In genomic region chr11:34303028-34303427, GRCh38 we compare ENCODE assay signal across 18 cellular contexts. TPM values are rescaled to one million over a fixed set of nuclear protein-coding genes. Genes with fewer than 3 reads are reported as not detected.
DNase-seq lines count a peak whose midpoint lies in the region; ATAC-seq and TF ChIP-seq lines count a peak whose summit lies in the region.
"Had no signal": no experiment of that assay in that cellular context is flagged by ENCODE, and none has a peak within 500 bp of the region (broad histone marks: within the 10 kb centered on the region; RNA-seq: fewer than 3 reads in every experiment).

No MANE protein-coding gene starts in this region.

- TF ChIP-seq CTCF in foreskin fibroblast (IDR thresholded peaks at IDR 0.05; ENCODE audit: low read depth, low read length) (no peak), dorsolateral prefrontal cortex (IDR thresholded peaks at IDR 0.05 in 54 of 56, conservative IDR thresholded peaks at IDR 0.05 in 2 of 56; ENCODE audit: low read depth in 1 of 56, partially characterized antibody in 56 of 56) (no peak)

- peak overlapping the region; percentile 8 for H2BK5ac ChIP-seq in mesendoderm (ENCODE audit: low read length)

- no CpG with 5 or more reads among the region's 3 CpGs for WGBS in mesendoderm (ENCODE audit: extremely low coverage, insufficient coverage, low lambda C conversion rate)

- intact Hi-C loops in dorsolateral prefrontal cortex (cut with DNase I) = no loop called here

- H3K4ac ChIP-seq in mesendoderm (ENCODE audit: low read depth, low read length) = no peak overlapping the region

- H3K18ac ChIP-seq in mesendoderm (ENCODE audit: low read length) = no peak overlapping the region

- DNase-seq in SJCRH30 = no peak
- DNase-seq in mesendoderm = no peak
- no peak for DNase-seq in NCI-H2227 treated with DMSO at 0.1 percent for 48 hours (lab: John Stamatoyannopoulos, UW)
- no peak for DNase-seq in foreskin fibroblast
- DNase-seq in dorsolateral prefrontal cortex = no peak
- DNase-seq in T1000 (lab: John Stamatoyannopoulos, UW) = no peak
- DNase-seq: activated CD4-positive, alpha-beta T cell treated with anti-CD3 and anti-CD28 coated beads, Interleukin-2, amount 50 U/mL, for 48 hours; activated T-cell treated with anti-CD3 and anti-CD28 coated beads, Interleukin-2, amount 50 U/mL, for 4 hours; CD8-positive, alpha-beta memory T cell; NCI-H1048; NCI-H774; Peyer's patch; retina; uterus had no signal

- no peak overlapping the region for H2BK120ac ChIP-seq in mesendoderm (ENCODE audit: low read depth, low read length)

- peak overlapping the region; percentile 50 for H3K56ac ChIP-seq in mesendoderm (ENCODE audit: low read length)

- no peaks in the 10 kb centered on the region for H3K9me3 ChIP-seq in SJCRH30 (replicated peaks)
- H3K9me3 ChIP-seq: Peyer's patch, uterus had no signal

- H2AK5ac ChIP-seq in mesendoderm (ENCODE audit: low read length) = no peak overlapping the region

- H3K4me1 ChIP-seq in ACC112 (ENCODE audit: control insufficient read depth, insufficient read depth, low read length, unreplicated experiment) (peaks cover 27% of the 10 kb centered on the region), SJCRH30 (peaks cover 9% of the 10 kb centered on the region), mesendoderm (ENCODE audit: control insufficient read depth, low read depth, low read length) (peaks cover 16% of the 10 kb centered on the region)
- H3K4me1 ChIP-seq: Peyer's patch, uterus had no signal

- H3K36me3 ChIP-seq in ACC112 (ENCODE audit: insufficient read depth, low read length) (no peaks in the 10 kb centered on the region), SJCRH30 (no peaks in the 10 kb centered on the region), mesendoderm (ENCODE audit: control insufficient read depth, insufficient read depth, low read length) (no peaks in the 10 kb centered on the region)
- H3K36me3 ChIP-seq: neural progenitor cell, Peyer's patch, uterus had no signal

- H3K4me3 ChIP-seq in ACC112 (ENCODE audit: low read depth, low read length) (no peak overlapping the region), SJCRH30 (no peak overlapping the region), mesendoderm (ENCODE audit: low read length) (no peak overlapping the region), foreskin fibroblast (ENCODE audit: low read depth in 1 of 2, low read length in 2 of 2) (no peak overlapping the region), dorsolateral prefrontal cortex (no peak overlapping the region)
- H3K4me3 ChIP-seq: neural progenitor cell, Peyer's patch, uterus had no signal

- no peak overlapping the region for H3K23ac ChIP-seq in mesendoderm (ENCODE audit: low read length)

- H3K9ac ChIP-seq in mesendoderm (ENCODE audit: low read length) = no peak overlapping the region
- H3K9ac ChIP-seq: neural progenitor cell had no signal

- H4K5ac ChIP-seq in mesendoderm (ENCODE audit: low read length) = no peak overlapping the region

- H3K27me3 ChIP-seq in ACC112 (ENCODE audit: insufficient read depth, low read length) (no peaks in the 10 kb centered on the region), SJCRH30 (no peaks in the 10 kb centered on the region), mesendoderm (ENCODE audit: insufficient read depth, low read length, poor library complexity) (no peaks in the 10 kb centered on the region), dorsolateral prefrontal cortex (no peaks in the 10 kb centered on the region)
- H3K27me3 ChIP-seq: neural progenitor cell, Peyer's patch, uterus had no signal

- ATAC-seq in HG03045 (IDR thresholded peaks at IDR 0.05; ENCODE audit: unreplicated experiment) = peak; percentile 12

- H3K79me1 ChIP-seq in mesendoderm (ENCODE audit: low read length) = no peaks in the 10 kb centered on the region

- H3K27ac ChIP-seq in ACC112 (ENCODE audit: low read depth, low read length) (peak overlapping the region; percentile 73), SJCRH30 (peak overlapping the region; percentile 18; the same call in 1 of the 2 replicates), mesendoderm (ENCODE audit: low read depth, low read length) (peak overlapping the region; percentile 15), dorsolateral prefrontal cortex (no peak overlapping the region)
- H3K27ac ChIP-seq: neural progenitor cell, Peyer's patch, uterus, VCaP had no signal

- no peak overlapping the region for H4K8ac ChIP-seq in mesendoderm (ENCODE audit: low read depth, low read length)

- no peak overlapping the region for H2BK15ac ChIP-seq in mesendoderm (replicated peaks; ENCODE audit: low read depth)

- H3K4me2 ChIP-seq in mesendoderm (ENCODE audit: low read length) = no peak overlapping the region
- H3K4me2 ChIP-seq: neural progenitor cell had no signal

- no peak overlapping the region for H2AFZ ChIP-seq in ACC112 (ENCODE audit: low read length, unreplicated experiment)
- H2AFZ ChIP-seq: neural progenitor cell had no signal

- H3K79me2 ChIP-seq in ACC112 (ENCODE audit: control insufficient read depth, insufficient read depth, low read length, unreplicated experiment) = no peaks in the 10 kb centered on the region
- no peaks in the 10 kb centered on the region for H3K79me2 ChIP-seq in mesendoderm (ENCODE audit: control insufficient read depth, insufficient read depth, low read length)

RNA-seq across cellular contexts. Expression of gene ABTB2, which starts 54.8 kb away (rescaled TPM):
- 0.83 and 1.1 TPM in 2 replicates for total RNA-seq in SJCRH30 (2014; rRNA removed; shearing (Covaris generic))
- 2.6 TPM for polyA plus RNA-seq in mesendoderm (2013, experiment 1 of 2)
- 2.5 TPM for polyA plus RNA-seq in mesendoderm (2013, experiment 2 of 2)
- total RNA-seq in dorsolateral prefrontal cortex = 10 to 100 TPM in 16 of 120 experiments, 1 to 10 TPM in 104; 3.4 to 16.8 (median 6.8) TPM

Comparison
In these comparisons a context has a peak if more than half of its experiments do, and no peak if none do; other contexts are left out.
1. H3K27ac ChIP-seq: peak in ACC112 (single experiment), SJCRH30 (single experiment) and mesendoderm (single experiment); none in dorsolateral prefrontal cortex (0 of 59).